In genomic region chr11:31005202-31005601, GRCh38 we compare ENCODE assay signal across 29 cellular contexts.
"Had no signal": no experiment of that assay in that cellular context is flagged by ENCODE, and none has a peak within 500 bp of the region (broad histone marks: within the 10 kb centered on the region; RNA-seq: fewer than 3 reads in every experiment).

No MANE protein-coding gene starts in this region.

- H3K4me1 ChIP-seq: pancreas, psoas muscle, right lobe of liver, sigmoid colon, spleen, suprapubic skin, testis, tibial artery, transverse colon, upper lobe of right lung, uterus had no signal

- H3K4me2 ChIP-seq: smooth muscle cell had no signal

- DNase-seq: naive thymus-derived CD8-positive, alpha-beta T cell; nephron progenitor cell; nucleus accumbens; pancreas; psoas muscle; right cardiac atrium; right lobe of liver; sigmoid colon; spleen; stimulated activated CD4-positive, alpha-beta T cell treated with anti-CD3 and anti-CD28 coated beads, Interleukin-12 subunit alpha, Interleukin-12 subunit beta, amount 100 ng/mL, for 4 hours; stimulated activated CD4-positive, alpha-beta T cell treated with anti-CD3 and anti-CD28 coated beads, Interleukin-1b, Interleukin-23, amount 100 ng/mL, for 48 hours; stimulated activated CD4-positive, alpha-beta T cell treated with anti-CD3 and anti-CD28 coated beads, Interleukin-4, amount 100 ng/mL, for 1 hour; stimulated activated CD4-positive, alpha-beta T cell treated with anti-CD3 and anti-CD28 coated beads, Interleukin-4, amount 100 ng/mL, for 4 hours; stimulated activated CD8-positive, alpha-beta memory T cell treated with anti-CD3 and anti-CD28 coated beads, Interleukin-4, amount 100 ng/mL, for 48 hours; stimulated activated naive CD4-positive, alpha-beta T cell; stimulated activated naive CD8-positive, alpha-beta T cell treated with anti-CD3 and anti-CD28 coated beads, Interleukin-15, amount 100 ng/mL, for 72 hours; stimulated activated naive CD8-positive, alpha-beta T cell treated with anti-CD3 and anti-CD28 coated beads, Interleukin-15, Interleukin-2, amounts not matched to agents 100 U/mL and 50 U/mL, for 24 hours; substantia nigra; testis; tibial artery; transverse colon; upper lobe of right lung; uterus had no signal

- H3K36me3 ChIP-seq: neutrophil, pancreas, right lobe of liver, sigmoid colon, spleen, suprapubic skin, tibial artery, transverse colon, upper lobe of right lung, uterus had no signal

- H3K27me3 ChIP-seq: neutrophil, pancreas, right lobe of liver, sigmoid colon, spleen, suprapubic skin, testis, tibial artery, transverse colon, upper lobe of right lung, uterus had no signal

- H3K4me3 ChIP-seq: pancreas, psoas muscle, right lobe of liver, sigmoid colon, skin epidermis, smooth muscle cell, spleen, suprapubic skin, testis, tibial artery, transverse colon, upper lobe of right lung, uterus had no signal

- ATAC-seq: naive thymus-derived CD8-positive, alpha-beta T cell; natural killer cell treated with Interleukin-12 subunit alpha and Interleukin-12 subunit beta and Interleukin-15 and Interleukin-18, amount 100 ng/mL, for 72 hours; pancreas; psoas muscle; right cardiac atrium; right lobe of liver; stimulated activated memory B cell treated with anti-CD40 and anti-IgM and Interleukin-4, amounts not matched to agents 10 μg/mL and 1 μg/mL and 100 μg/mL, for 72 hours; stimulated activated naive CD8-positive, alpha-beta T cell treated with anti-CD3 and anti-CD28 coated beads, Interleukin-15, amount 100 ng/mL, for 72 hours; stimulated activated naive CD8-positive, alpha-beta T cell treated with anti-CD3 and anti-CD28 coated beads, Interleukin-15, Interleukin-2, amounts not matched to agents 100 U/mL and 50 U/mL, for 24 hours; upper lobe of right lung had no signal

- H3K27ac ChIP-seq: neutrophil, pancreas, psoas muscle, right lobe of liver, sigmoid colon, skin epidermis, spleen, suprapubic skin, testis, tibial artery, transverse colon, upper lobe of right lung, uterus had no signal

- H3K9me3 ChIP-seq: neutrophil, pancreas, psoas muscle, right lobe of liver, sigmoid colon, spleen, suprapubic skin, testis, tibial artery, transverse colon, upper lobe of right lung, uterus had no signal
